In the genomic region with DNA sequence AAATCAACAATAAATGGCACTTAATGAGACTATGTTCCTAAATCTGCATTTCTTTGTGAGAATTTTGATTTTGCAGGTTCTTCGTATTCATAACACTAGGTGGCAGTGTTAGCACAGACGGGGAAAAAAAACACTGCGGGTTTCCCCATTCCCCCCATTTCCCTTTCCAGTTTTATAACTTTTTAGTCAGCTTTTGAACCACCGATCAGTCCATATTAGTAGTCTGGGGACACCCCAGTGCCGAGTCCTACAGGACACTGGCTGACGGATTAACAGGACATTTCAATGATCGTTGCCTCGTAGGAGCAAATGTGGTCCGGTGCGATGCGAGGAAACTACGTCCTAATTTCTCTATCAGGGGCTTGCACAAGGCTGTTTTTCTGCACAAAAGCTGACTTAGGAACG, we compare ENCODE assay signal across 8 cellular contexts.
DNase-seq lines count a peak whose midpoint lies in the region; ATAC-seq, FAIRE-seq and TF ChIP-seq lines count a peak whose summit lies in the region.

No MANE protein-coding gene starts in this region.

- H3K9me3 ChIP-seq in Panc1 (ENCODE audit: control insufficient read depth, insufficient read depth, low read depth, low read length) (no peaks in the 10 kb centered on the region), K562 (replicated peaks; ENCODE audit: control insufficient read depth, insufficient read depth, low read depth, low read length) (no peaks in the 10 kb centered on the region), kidney (ENCODE audit: control insufficient read depth in 1 of 2, low read length in 2 of 2) (no peaks in the 10 kb centered on the region)

- no TSS peak for BruUV-seq in Panc1 (replicated peaks; lab: Mats Ljungman, UMichigan)
- BruUV-seq in K562 (replicated peaks; lab: Mats Ljungman, UMichigan), result no TSS peak

- in situ Hi-C loops in Panc1 (cut with HindIII; ENCODE audit: low pct_unique_long_range_greater_than_20kb, low sequenced_read_pairs) (no loop called here), K562 (cut with MboI) (loop anchor here (25.0 kb wide), 1 partner anchor 1042 kb away; no protein-coding TSS in a partner anchor)

- intact Hi-C loops in Panc1 (cut with micrococcal nuclease; ENCODE audit: unreplicated experiment), result loop anchor here (2.0 to 5.0 kb wide), 2 partner anchors 176 to 1032 kb away; no protein-coding TSS in a partner anchor
- intact Hi-C loops in K562 (cut with micrococcal nuclease), result loop anchor here (1.0 to 10.0 kb wide), 3 partner anchors 294 to 1114 kb away; no protein-coding TSS in a partner anchor
- intact Hi-C loops in kidney (cut with DNase I), result no loop called here

- no peak for TF ChIP-seq POLR2A in K562 (conservative IDR thresholded peaks at IDR 0.05)

- H3K4me2 ChIP-seq in K562 (ENCODE audit: insufficient read depth, low read length), result peak overlapping the region; percentile 39

- no peak for TF ChIP-seq EP300 in K562 (IDR thresholded peaks at IDR 0.05; ENCODE audit: low read length)

- H4K20me1 ChIP-seq in K562 (replicated peaks; ENCODE audit: control insufficient read depth, insufficient read depth, low read length), result no peaks in the 10 kb centered on the region

- DNase-seq in Panc1 (ENCODE audit: low read depth, low spot score) (peak; percentile 13), K562 (ENCODE audit: extremely low read depth in 1 of 4, low spot score in 3 of 4) (peak; percentile 12 to 26 (median 24)), kidney (no peak), superior temporal gyrus (ENCODE audit: extremely low spot score) (peak; percentile 78)
- no peak for DNase-seq in effector CD4-positive, alpha-beta T cell

- H2AFZ ChIP-seq in K562 (ENCODE audit: low read depth, low read length), result peak overlapping the region; percentile 48

- ATAC-seq in GM19372 (IDR thresholded peaks at IDR 0.05; ENCODE audit: low read depth, unreplicated experiment), result peak; percentile 58
- ATAC-seq in Panc1, result 0 out of 2 replicates have a peak, but pooled peaks have one; percentile 48
- ATAC-seq in K562, result no peak; the same call in 2 of the 3 replicates
- no peak for ATAC-seq in HG03378 (IDR thresholded peaks at IDR 0.05; ENCODE audit: unreplicated experiment)

- H3K4me1 ChIP-seq in Panc1 (ENCODE audit: control insufficient read depth, insufficient read depth, low read length) (no peaks in the 10 kb centered on the region), K562 (replicated peaks in 1 of 2; ENCODE audit: control insufficient read depth in 2 of 2, insufficient read depth in 2 of 2, low read length in 2 of 2) (no peaks in the 10 kb centered on the region), kidney (ENCODE audit: control insufficient read depth in 1 of 2, insufficient read depth in 1 of 2, low read depth in 1 of 2, low read length in 2 of 2) (no peaks in the 10 kb centered on the region)

- no peak overlapping the region for H3K9ac ChIP-seq in K562 (ENCODE audit: insufficient read depth in 1 of 2, low read depth in 2 of 2, low read length in 2 of 2)
- H3K9ac ChIP-seq in kidney (ENCODE audit: low read length in 2 of 2), result no peak overlapping the region

- POLR2A ChIA-PET in Panc1 (lab: Charles Lee), result no interaction called here
- POLR2A ChIA-PET in K562 (lab: Yijun Ruan, JAX), result no interaction called here

- peak; percentile 58 to 70 for TF ChIP-seq RAD21 in K562 (CRISPR knock-in tag; conservative IDR thresholded peaks at IDR 0.05 in 1 of 2, IDR thresholded peaks at IDR 0.05 in 1 of 2)

- FAIRE-seq in K562 (lab: Jason Lieb, UNC) (no peak), kidney (lab: Jason Lieb, UNC) (no peak)

- H3K79me2 ChIP-seq in K562 (ENCODE audit: control insufficient read depth, insufficient read depth, low read length), result no peaks in the 10 kb centered on the region

- TF ChIP-seq CTCF in C4-2B (conservative IDR thresholded peaks at IDR 0.05) (peak; percentile 86), Panc1 (IDR thresholded peaks at IDR 0.05) (peak; percentile 81), K562 (IDR thresholded peaks at IDR 0.05 in 2 of 3, conservative IDR thresholded peaks at IDR 0.05 in 1 of 3; ENCODE audit: insufficient read depth in 2 of 3, low read depth in 1 of 3, low read length in 3 of 3) (peak; percentile 35 to 62 (median 60); a peak in 5 of 6 replicates), kidney (IDR thresholded peaks at IDR 0.05; ENCODE audit: borderline replicate concordance, extremely low read depth, insufficient read depth) (peak; percentile 62)

- no peaks in the 10 kb centered on the region for H3K36me3 ChIP-seq in Panc1 (ENCODE audit: control insufficient read depth, insufficient read depth, low read length)
- no peaks in the 10 kb centered on the region for H3K36me3 ChIP-seq in K562 (ENCODE audit: control insufficient read depth, insufficient read depth, low read length)
- H3K36me3 ChIP-seq in kidney (ENCODE audit: control insufficient read depth in 1 of 2, insufficient read depth in 2 of 2, low read length in 2 of 2), result no peaks in the 10 kb centered on the region

- no peaks in the 10 kb centered on the region for H3K27me3 ChIP-seq in Panc1 (ENCODE audit: control insufficient read depth, insufficient read depth, low read length)
- no peaks in the 10 kb centered on the region for H3K27me3 ChIP-seq in K562 (ENCODE audit: control insufficient read depth in 2 of 2, insufficient read depth in 2 of 2, low read length in 2 of 2)

- CTCF ChIA-PET in Panc1 (lab: Charles Lee) (interaction anchor here (0.7 to 1.5 kb wide), 2 partner anchors 174 to 208 kb away, joined by 3 to 4 read pairs; no protein-coding TSS in a partner anchor), K562 (lab: Yijun Ruan, JAX; ENCODE audit: low intra/inter-chr PET ratio) (interaction anchor here (1.1 to 1.3 kb wide), 2 partner anchors 603 to 1032 kb away, joined by 3 to 7 read pairs; no protein-coding TSS in a partner anchor)

- H3K27ac ChIP-seq in C4-2B (no peak overlapping the region), Panc1 (ENCODE audit: low read length) (no peak overlapping the region), K562 (ENCODE audit: extremely low read depth, low read depth, low read length) (no peak overlapping the region), kidney (ENCODE audit: low read depth in 2 of 2, low read length in 2 of 2) (no peak overlapping the region)

- no peaks in the 10 kb centered on the region for H3K9me1 ChIP-seq in K562 (ENCODE audit: control insufficient read depth, insufficient read depth, low read length)

- whole genome bisulfite sequencing in K562 (ENCODE audit: insufficient coverage, low coverage, missing lambda C conversion rate), result 37% methylated on average over 13 of the region's 13 CpGs

- peak overlapping the region; percentile 44 to 65 for H3K4me3 ChIP-seq in Panc1 (ENCODE audit: low read depth in 2 of 2, low read length in 2 of 2)
- no peak overlapping the region for H3K4me3 ChIP-seq in K562
- peak overlapping the region in 1 of 2 donors; percentile 38 for H3K4me3 ChIP-seq in kidney (ENCODE audit: low read length in 2 of 2)

TF ChIP-seq in K562, 482 proteins besides CTCF, POLR2A, EP300 and RAD21:
- TF ChIP-seq DEAF1 (CRISPR knock-in tag; IDR thresholded peaks at IDR 0.05) (peak; percentile 34; the same call in 1 of the 2 replicates), SMC3 (conservative IDR thresholded peaks at IDR 0.05; ENCODE audit: insufficient read depth, low read depth, low read length) (peak; percentile 59), ZNF583 (CRISPR knock-in tag; IDR thresholded peaks at IDR 0.05) (no peak)
- TF ChIP-seq, protein P1, sequence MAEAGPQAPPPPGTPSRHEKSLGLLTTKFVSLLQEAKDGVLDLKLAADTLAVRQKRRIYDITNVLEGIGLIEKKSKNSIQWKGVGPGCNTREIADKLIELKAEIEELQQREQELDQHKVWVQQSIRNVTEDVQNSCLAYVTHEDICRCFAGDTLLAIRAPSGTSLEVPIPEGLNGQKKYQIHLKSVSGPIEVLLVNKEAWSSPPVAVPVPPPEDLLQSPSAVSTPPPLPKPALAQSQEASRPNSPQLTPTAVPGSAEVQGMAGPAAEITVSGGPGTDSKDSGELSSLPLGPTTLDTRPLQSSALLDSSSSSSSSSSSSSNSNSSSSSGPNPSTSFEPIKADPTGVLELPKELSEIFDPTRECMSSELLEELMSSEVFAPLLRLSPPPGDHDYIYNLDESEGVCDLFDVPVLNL (CRISPR knock-in tag; IDR thresholded peaks at IDR 0.05; ENCODE audit: low read depth), result no peak

Comparison
In these comparisons a context has a peak if more than half of its experiments do, and no peak if none do; other contexts are left out.
1. ATAC-seq: peak in GM19372 (single experiment) and Panc1 (single experiment); none in K562 (single experiment) and HG03378 (single experiment).
2. DNase-seq: peak in Panc1 (single experiment), K562 (4 of 4) and superior temporal gyrus (single experiment); none in kidney (single experiment) and effector CD4-positive, alpha-beta T cell (single experiment).
3. Peak in every context shown above with its lines, with median percentiles within 50 percentile points of each other: CTCF ChIP-seq.